13 cellular contexts compared by ENCODE assay signal in the genomic region with DNA sequence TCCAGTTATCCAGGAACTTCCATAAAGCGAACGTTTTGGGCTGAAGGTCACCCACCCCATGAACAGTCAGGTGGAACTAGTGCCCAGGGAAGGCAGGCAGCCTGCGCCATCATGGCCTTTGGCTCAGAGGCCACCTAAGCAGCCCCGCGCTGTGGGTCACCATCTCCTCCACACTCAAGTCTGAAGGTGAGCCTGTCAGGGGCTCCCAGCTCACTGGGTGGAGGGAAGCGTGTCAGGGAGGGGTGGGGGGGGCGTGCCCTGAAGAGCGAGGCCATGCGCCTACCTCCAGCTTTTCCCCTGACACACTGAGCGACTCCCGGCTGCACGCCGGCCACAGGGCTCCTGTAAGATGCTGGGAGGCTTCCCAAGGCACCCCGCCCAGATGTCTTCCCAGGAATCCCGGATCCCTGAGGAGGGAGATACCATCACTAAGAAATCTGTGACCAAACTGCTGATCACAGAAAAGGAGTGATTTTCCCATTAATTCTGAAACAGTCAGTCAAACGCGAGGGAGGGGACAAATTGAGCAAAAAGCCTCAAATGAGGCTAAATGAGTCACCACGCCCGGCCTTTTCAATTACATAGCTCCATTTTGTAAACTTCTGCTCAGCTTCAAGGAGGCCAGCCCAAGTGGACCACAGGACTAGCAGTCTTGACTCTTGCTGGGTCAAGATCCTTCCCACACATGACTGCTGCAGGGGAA. TPM values are rescaled to one million over a fixed set of nuclear protein-coding genes. Genes with fewer than 3 reads are reported as not detected.
DNase-seq lines count a peak whose midpoint lies in the region; ATAC-seq and TF ChIP-seq lines count a peak whose summit lies in the region.
"Had no signal": no experiment of that assay in that cellular context is flagged by ENCODE, and none has a peak within 500 bp of the region (broad histone marks: within the 10 kb centered on the region; RNA-seq: fewer than 3 reads in every experiment).

No MANE protein-coding gene starts in this region.

- H3K27me3 ChIP-seq in GM23248 (replicated peaks; ENCODE audit: insufficient read depth) (no peaks in the 10 kb centered on the region), lung (ENCODE audit: control insufficient read depth, insufficient read depth) (no peaks in the 10 kb centered on the region), prostate gland (replicated peaks; ENCODE audit: insufficient read depth) (no peaks in the 10 kb centered on the region)
- H3K27me3 ChIP-seq: breast epithelium, gastroesophageal sphincter had no signal

- H2AFZ ChIP-seq in GM23248: no peak overlapping the region

- in situ Hi-C loops in GM23248 (cut with MboI): no loop called here

- H3K36me3 Mint-ChIP-seq in activated CD4-positive, alpha-beta memory T cell treated with anti-CD3 and anti-CD28 coated beads for 36 hours: peaks cover 9% of the 10 kb centered on the region

- H3K27ac Mint-ChIP-seq in activated CD4-positive, alpha-beta memory T cell treated with anti-CD3 and anti-CD28 coated beads for 36 hours: peak overlapping the region; percentile 85

- H4K20me1 ChIP-seq in GM23248 (ENCODE audit: insufficient read depth): no peaks in the 10 kb centered on the region

- TF ChIP-seq POLR2A in prostate gland (IDR thresholded peaks at IDR 0.05): no peak

- no peak overlapping the region for H3K9ac ChIP-seq in GM23248

- H3K36me3 ChIP-seq in GM23248 (ENCODE audit: low read depth) (peaks cover 10% of the 10 kb centered on the region; the same call in 1 of the 2 replicates), lung (ENCODE audit: control insufficient read depth in 2 of 2, insufficient read depth in 2 of 2, low read length in 2 of 2) (peaks cover 6 to 22% of the 10 kb centered on the region in 2 donors), prostate gland (peaks cover 0 to 9% of the 10 kb centered on the region in 2 donors)
- H3K36me3 ChIP-seq: breast epithelium had no signal

- H3K27me3 Mint-ChIP-seq in activated CD4-positive, alpha-beta memory T cell treated with anti-CD3 and anti-CD28 coated beads for 36 hours: no peaks in the 10 kb centered on the region

- CTCF ChIA-PET in activated CD4-positive, alpha-beta memory T cell treated with anti-CD3 and anti-CD28 coated beads for 36 hours (lab: Charles Lee): interaction anchor here (0.7 to 2.4 kb wide), 13 partner anchors 10 to 144 kb away, joined by 3 to 17 read pairs (median 3); a partner anchor contains a TSS

- POLR2A ChIA-PET in activated CD4-positive, alpha-beta memory T cell treated with anti-CD3 and anti-CD28 coated beads for 36 hours (lab: Charles Lee): interaction anchor here (0.7 to 1.8 kb wide), 5 partner anchors 12 to 65 kb away, joined by 3 to 7 read pairs (median 3); a partner anchor contains a TSS

- no peak overlapping the region for H3K4me2 ChIP-seq in GM23248 (ENCODE audit: unreplicated experiment)
- H3K4me2 ChIP-seq: smooth muscle cell had no signal

- H3K4me1 ChIP-seq in GM23248 (ENCODE audit: insufficient read depth) (peaks cover 7% of the 10 kb centered on the region; the same call in 1 of the 2 replicates), lung (ENCODE audit: control insufficient read depth in 2 of 2, insufficient read depth in 2 of 2, low read length in 2 of 2) (no peaks in the 10 kb centered on the region), prostate gland (replicated peaks) (no peaks in the 10 kb centered on the region)
- H3K4me1 ChIP-seq: breast epithelium, gastroesophageal sphincter had no signal

- no peaks in the 10 kb centered on the region for H3K79me2 ChIP-seq in GM23248 (ENCODE audit: insufficient read depth)

- H3K4me3 Mint-ChIP-seq in activated CD4-positive, alpha-beta memory T cell treated with anti-CD3 and anti-CD28 coated beads for 36 hours: no peak overlapping the region

- H3K4me3 ChIP-seq in GM23248 (no peak overlapping the region), lung (no peak overlapping the region), prostate gland (no peak overlapping the region)
- H3K4me3 ChIP-seq: breast epithelium, gastroesophageal sphincter, smooth muscle cell, thoracic aorta had no signal

- intact Hi-C loops in activated CD4-positive, alpha-beta memory T cell treated with anti-CD3 and anti-CD28 coated beads for 36 hours (cut with micrococcal nuclease): loop anchor here (1.0 kb wide), 1 partner anchor 18 kb away; no protein-coding TSS in a partner anchor
- intact Hi-C loops in prostate gland (cut with DNase I): no loop called here

- H3K9me3 ChIP-seq in GM23248 (ENCODE audit: low read depth) (no peaks in the 10 kb centered on the region), lung (ENCODE audit: control insufficient read depth in 2 of 2, insufficient read depth in 1 of 2, low read length in 1 of 2) (no peaks in the 10 kb centered on the region), prostate gland (no peaks in the 10 kb centered on the region)
- H3K9me3 ChIP-seq: breast epithelium, gastroesophageal sphincter, thoracic aorta had no signal

- H3K27ac ChIP-seq in GM23248: no peak overlapping the region
- H3K27ac ChIP-seq in lung (ENCODE audit: low read depth in 1 of 2, low read length in 1 of 2): peak overlapping the region in 1 of 2 donors; percentile 34
- H3K27ac ChIP-seq in prostate gland: no peak overlapping the region

- TF ChIP-seq CTCF in lung (IDR thresholded peaks at IDR 0.05; ENCODE audit: control extremely low read depth, extremely low read depth): no peak
- no peak for TF ChIP-seq CTCF in prostate gland (IDR thresholded peaks at IDR 0.05)

- no peaks in the 10 kb centered on the region for H3K9me3 Mint-ChIP-seq in activated CD4-positive, alpha-beta memory T cell treated with anti-CD3 and anti-CD28 coated beads for 36 hours

- peaks cover 25% of the 10 kb centered on the region for H3K4me1 Mint-ChIP-seq in activated CD4-positive, alpha-beta memory T cell treated with anti-CD3 and anti-CD28 coated beads for 36 hours (ENCODE audit: low read depth)

- peak; percentile 51 for DNase-seq in AG20443 (ENCODE audit: low spot score)
- peak; percentile 57 for DNase-seq in GM23248
- DNase-seq in activated CD4-positive, alpha-beta memory T cell treated with anti-CD3 and anti-CD28 coated beads for 36 hours: peak; percentile 43
- no peak for DNase-seq in lung (ENCODE audit: low spot score)
- no peak for DNase-seq in C1 segment of cervical spinal cord (lab: John Stamatoyannopoulos, UW)
- DNase-seq in prostate gland (ENCODE audit: low spot score): no peak
- no peak for DNase-seq in activated CD4-positive, alpha-beta T cell treated with anti-CD3 and anti-CD28 coated beads, Interleukin-2, amount 50 U/mL, for 4 hours
- DNase-seq: NCI-H748 treated with DMSO at 0.1 percent for 48 hours had no signal

- 72 to 75% methylated on average over 12 to 19 of the region's 19 CpGs for WGBS in GM23248 (ENCODE audit: low coverage in 1 of 2, low lambda C conversion rate in 2 of 2, missing lambda C conversion rate in 2 of 2), 2 experiments
- 77 to 85% methylated on average over 19 of the region's 19 CpGs for WGBS in lung, 2 donors
- WGBS in prostate gland: 88% methylated on average over 19 of the region's 19 CpGs

- ATAC-seq in lung (ENCODE audit: insufficient read depth, low FRiP score) (peak; percentile 8), HG03432 (IDR thresholded peaks at IDR 0.05; ENCODE audit: unreplicated experiment) (no peak)
- ATAC-seq: gastroesophageal sphincter had no signal

- H3F3A ChIP-seq in GM23248 (ENCODE audit: insufficient read depth): 0 out of 2 replicates have a peak, but pooled peaks cover 8% of the 10 kb centered on the region

- H3K9me2 ChIP-seq in GM23248 (ENCODE audit: insufficient read depth): no peaks in the 10 kb centered on the region

RNA-seq across cellular contexts. Expression of a gene that starts 26.5 kb away (rescaled TPM):
- total RNA-seq in GM23248 (2014; rRNA removed; shearing (Covaris generic)): 6.2 and 16.9 TPM in 2 replicates
- polyA plus RNA-seq in GM23248 (2016; fragmentation: Nextera tagmentation; extraction: Ambion mirVana): 6.7 and 6.8 TPM in 2 replicates
- 10 to 100 TPM; 57.9 to 62.3 TPM for total RNA-seq in activated CD4-positive, alpha-beta memory T cell treated with anti-CD3 and anti-CD28 coated beads for 36 hours
- 10 to 100 TPM in 1 of 2 donors, 1 to 10 TPM in 1; 9.8 to 27.4 TPM for total RNA-seq in lung
- 10 to 100 TPM; 22.2 to 25.7 TPM for polyA plus RNA-seq in lung
- total RNA-seq in prostate gland: 10 to 100 TPM in 1 of 2 donors, 1 to 10 TPM in 1; 5.2 to 15.2 TPM

RNA-seq across cellular contexts. Expression of a gene that starts 44.7 kb away (rescaled TPM):
- 10.7 and 33.1 TPM in 2 replicates for total RNA-seq in GM23248 (2014; rRNA removed; shearing (Covaris generic))
- polyA plus RNA-seq in GM23248 (2016; fragmentation: Nextera tagmentation; extraction: Ambion mirVana) (14.1 and 14.4 TPM in 2 replicates), lung (10 to 100 TPM; 13.2 to 34.8 TPM)
- 10 to 100 TPM; 50.2 to 57.2 TPM for total RNA-seq in activated CD4-positive, alpha-beta memory T cell treated with anti-CD3 and anti-CD28 coated beads for 36 hours
- total RNA-seq in lung (10 to 100 TPM in 1 of 2 donors, 1 to 10 TPM in 1; 9.7 to 32.8 TPM), prostate gland (10 to 100 TPM; 14.1 to 31.4 TPM)

RNA-seq across cellular contexts. Expression of a gene that starts 54.0 kb away (rescaled TPM):
- 34.8 and 41.6 TPM in 2 replicates for total RNA-seq in GM23248 (2014; rRNA removed; shearing (Covaris generic))
- polyA plus RNA-seq in GM23248 (2016; fragmentation: Nextera tagmentation; extraction: Ambion mirVana) (87.6 and 87.8 TPM in 2 replicates), lung (10 to 100 TPM; 46.9 to 61.7 TPM)
- total RNA-seq in activated CD4-positive, alpha-beta memory T cell treated with anti-CD3 and anti-CD28 coated beads for 36 hours: 10 to 100 TPM; 72.9 to 76.1 TPM
- total RNA-seq in lung (10 to 100 TPM; 40.0 to 54.6 TPM), prostate gland (10 to 100 TPM; 40.8 to 45.3 TPM)

RNA-seq across cellular contexts. Expression of a gene that starts 54.3 kb away (rescaled TPM):
- total RNA-seq in GM23248 (2014; rRNA removed; shearing (Covaris generic)): 5.9 and 12.1 TPM in 2 replicates
- 15.2 and 16.0 TPM in 2 replicates for polyA plus RNA-seq in GM23248 (2016; fragmentation: Nextera tagmentation; extraction: Ambion mirVana)
- 10 to 100 TPM; 68.5 to 70.7 TPM for total RNA-seq in activated CD4-positive, alpha-beta memory T cell treated with anti-CD3 and anti-CD28 coated beads for 36 hours
- total RNA-seq in lung: 10 to 100 TPM; 22.8 to 42.4 TPM
- polyA plus RNA-seq in lung: 10 to 100 TPM; 26.4 to 35.9 TPM
- total RNA-seq in prostate gland: 10 to 100 TPM; 18.9 to 43.3 TPM

Comparison
In these comparisons a context has a peak if more than half of its experiments do, and no peak if none do; other contexts are left out.
1. DNase-seq: peak in AG20443 (single experiment), GM23248 (single experiment) and activated CD4-positive, alpha-beta memory T cell treated with anti-CD3 and anti-CD28 coated beads for 36 hours (single experiment); none in lung (single experiment), C1 segment of cervical spinal cord (0 of 14), prostate gland (single experiment) and activated CD4-positive, alpha-beta T cell treated with anti-CD3 and anti-CD28 coated beads, Interleukin-2, amount 50 U/mL, for 4 hours (0 of 2).